8 cellular contexts compared by ENCODE assay signal in genomic region chr4:123488916-123489315, GRCh38.
DNase-seq lines count a peak whose midpoint lies in the region; ATAC-seq, FAIRE-seq and TF ChIP-seq lines count a peak whose summit lies in the region.

No MANE protein-coding gene starts in this region.

- H3K4me3 ChIP-seq in Panc1 (ENCODE audit: low read depth in 2 of 2, low read length in 2 of 2) (no peak overlapping the region), foreskin fibroblast (ENCODE audit: low read depth in 1 of 2, low read length in 2 of 2) (no peak overlapping the region)

- H3K36me3 ChIP-seq in Panc1 (ENCODE audit: control insufficient read depth, insufficient read depth, low read length): no peaks in the 10 kb centered on the region

- CTCF ChIA-PET in GM10248 (lab: Yijun Ruan, JAX): interaction anchor here (0.7 to 1.6 kb wide), 2 partner anchors 12 to 76 kb away, joined by 3 read pairs; no protein-coding TSS in a partner anchor
- CTCF ChIA-PET in Panc1 (lab: Charles Lee): no interaction called here

- DNase-seq in GM10248 (ENCODE audit: extremely low spot score): peak; percentile 29
- no peak for DNase-seq in Panc1 (ENCODE audit: low read depth, low spot score)
- DNase-seq in foreskin fibroblast: peak; percentile 56 to 75
- no peak for DNase-seq in GM12891 (ENCODE audit: insufficient read length, low spot score)
- no peak for DNase-seq in NCI-H1694 treated with DMSO at 0.1 percent for 48 hours (lab: John Stamatoyannopoulos, UW)
- DNase-seq in posterior cingulate gyrus: no peak
- DNase-seq in GM12892 (ENCODE audit: insufficient read length): no peak

- ATAC-seq in HG02763 (IDR thresholded peaks at IDR 0.05; ENCODE audit: unreplicated experiment): peak; percentile 79
- ATAC-seq in Panc1: peak; percentile 81

- no peak for TF ChIP-seq POLR2A in GM12891 (IDR thresholded peaks at IDR 0.05; ENCODE audit: low read depth, low read length)
- TF ChIP-seq POLR2A in GM12892 (IDR thresholded peaks at IDR 0.05; ENCODE audit: low read depth, low read length): no peak

- H3K4me1 ChIP-seq in Panc1 (ENCODE audit: control insufficient read depth, insufficient read depth, low read length): peaks cover 4% of the 10 kb centered on the region; the same call in 1 of the 2 replicates

- intact Hi-C loops in Panc1 (cut with micrococcal nuclease; ENCODE audit: unreplicated experiment) (no loop called here), posterior cingulate gyrus (cut with DNase I) (no loop called here)

- no peaks in the 10 kb centered on the region for H3K27me3 ChIP-seq in Panc1 (ENCODE audit: control insufficient read depth, insufficient read depth, low read length)

- in situ Hi-C loops in Panc1 (cut with HindIII; ENCODE audit: low pct_unique_long_range_greater_than_20kb, low sequenced_read_pairs): no loop called here

- H3K9me3 ChIP-seq in Panc1 (ENCODE audit: control insufficient read depth, insufficient read depth, low read depth, low read length): peaks cover 3% of the 10 kb centered on the region; the same call in 1 of the 2 replicates

- POLR2A ChIA-PET in GM10248 (lab: Yijun Ruan, JAX) (no interaction called here), Panc1 (lab: Charles Lee) (no interaction called here)

- TF ChIP-seq CTCF in GM10248 (IDR thresholded peaks at IDR 0.05; ENCODE audit: control extremely low read depth, extremely low read depth, low read depth, missing control alignments) (no peak), Panc1 (IDR thresholded peaks at IDR 0.05) (no peak), foreskin fibroblast (IDR thresholded peaks at IDR 0.05; ENCODE audit: low read depth, low read length) (no peak)

- BruUV-seq in Panc1 (replicated peaks; lab: Mats Ljungman, UMichigan): no TSS peak

- peak overlapping the region; percentile 78 for H3K27ac ChIP-seq in Panc1 (ENCODE audit: low read length)

- no peak for FAIRE-seq in GM12891 (lab: Jason Lieb, UNC)
- FAIRE-seq in GM12892 (lab: Jason Lieb, UNC): no peak

TF ChIP-seq in GM12891, 5 proteins besides CTCF, POLR2A, EP300 and RAD21:
- TF ChIP-seq TAF1 (IDR thresholded peaks at IDR 0.05; ENCODE audit: low read depth, low read length): no peak
- no peak for TF ChIP-seq PAX5 (IDR thresholded peaks at IDR 0.05; ENCODE audit: insufficient read depth, low read length, severe bottlenecking)
- no peak for TF ChIP-seq POU2F2 (IDR thresholded peaks at IDR 0.05; ENCODE audit: low read depth, low read length)
- TF ChIP-seq SPI1 (IDR thresholded peaks at IDR 0.05; ENCODE audit: low read depth, low read length): no peak
- TF ChIP-seq POLR2AphosphoS5 (IDR thresholded peaks at IDR 0.05; ENCODE audit: low read depth, low read length): no peak
TF ChIP-seq in GM12891: peak in this region for 0.

Comparison
In these comparisons a context has a peak if more than half of its experiments do, and no peak if none do; other contexts are left out.
1. DNase-seq: peak in GM10248 (single experiment) and foreskin fibroblast (2 of 2); none in Panc1 (single experiment), GM12891 (single experiment), NCI-H1694 treated with DMSO at 0.1 percent for 48 hours (single experiment), posterior cingulate gyrus (0 of 10) and GM12892 (single experiment).